Comparison of ENCODE assay signal across 8 cellular contexts in the genomic region with DNA sequence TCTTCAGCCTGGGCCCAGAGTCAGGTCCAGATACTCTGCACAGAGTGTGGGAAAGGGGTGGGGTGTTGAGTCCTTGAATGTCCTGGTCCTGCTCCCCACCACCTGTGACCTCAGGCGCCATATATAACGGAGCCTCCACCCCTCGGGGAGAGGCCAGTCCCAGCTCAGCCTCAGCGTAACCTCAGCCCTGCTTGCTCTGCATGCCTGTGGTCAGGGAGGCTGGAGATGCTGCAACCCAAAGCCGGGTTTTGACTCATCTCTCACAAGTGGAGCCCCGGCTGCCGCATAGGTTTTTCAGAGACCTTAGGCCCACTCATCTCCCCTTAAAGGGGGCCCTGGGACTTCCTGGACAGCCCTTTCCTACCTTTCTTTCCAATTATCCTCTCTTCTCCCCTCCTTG.
DNase-seq lines count a peak whose midpoint lies in the region; ATAC-seq lines count a peak whose summit lies in the region.

No MANE protein-coding gene starts in this region.

- peak; percentile 61 for ATAC-seq in GM21381 (IDR thresholded peaks at IDR 0.05; ENCODE audit: unreplicated experiment)

- peak; percentile 90 for DNase-seq in EH (ENCODE audit: low read depth)
- peak; percentile 78 for DNase-seq in HK-2 (ENCODE audit: unreplicated experiment)
- DNase-seq in activated CD4-positive, alpha-beta T cell treated with anti-CD3 and anti-CD28 coated beads, Interleukin-2, amount 50 U/mL, for 1 hour, result peak; percentile 51
- DNase-seq in fibroblast of peridontal ligament (ENCODE audit: extremely low read depth), result peak; percentile 90
- DNase-seq in stimulated activated CD8-positive, alpha-beta memory T cell treated with anti-CD3 and anti-CD28 coated beads, Interleukin-4, amount 100 ng/mL, for 24 hours (ENCODE audit: low read depth), result peak; percentile 60
- no peak for DNase-seq in NAMALWA (ENCODE audit: low spot score)
- DNase-seq in OCI-M2 (lab: John Stamatoyannopoulos, UW; ENCODE audit: unreplicated experiment), result no peak

Comparison
In these comparisons a context has a peak if more than half of its experiments do, and no peak if none do; other contexts are left out.
1. DNase-seq: peak in EH (single experiment), HK-2 (single experiment), activated CD4-positive, alpha-beta T cell treated with anti-CD3 and anti-CD28 coated beads, Interleukin-2, amount 50 U/mL, for 1 hour (single experiment), fibroblast of peridontal ligament (single experiment) and stimulated activated CD8-positive, alpha-beta memory T cell treated with anti-CD3 and anti-CD28 coated beads, Interleukin-4, amount 100 ng/mL, for 24 hours (single experiment); none in NAMALWA (single experiment) and OCI-M2 (single experiment).